In the genomic region with DNA sequence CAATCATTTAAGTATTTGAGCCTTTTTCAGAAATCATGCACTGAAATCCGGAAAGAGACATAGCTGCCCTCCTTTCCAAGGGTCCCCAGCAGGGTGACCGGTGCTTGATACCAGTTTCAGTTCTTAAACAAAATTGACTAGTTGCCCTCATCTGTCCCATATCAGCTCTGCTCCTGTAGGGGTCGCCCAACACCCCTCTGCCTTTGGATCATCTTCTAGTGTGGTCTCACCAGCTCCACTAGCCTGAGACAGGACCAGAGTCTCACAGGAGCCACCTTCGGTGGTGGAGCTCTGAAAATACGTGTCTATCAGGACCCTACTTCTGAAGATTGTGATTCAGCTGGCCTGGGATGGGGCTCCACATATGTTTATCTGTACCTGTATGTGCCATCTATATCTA, we compare ENCODE assay signal across 9 cellular contexts.
DNase-seq lines count a peak whose midpoint lies in the region; FAIRE-seq and TF ChIP-seq lines count a peak whose summit lies in the region.
"Had no signal": no experiment of that assay in that cellular context is flagged by ENCODE, and none has a peak within 500 bp of the region (broad histone marks: within the 10 kb centered on the region; RNA-seq: fewer than 3 reads in every experiment).

No MANE protein-coding gene starts in this region.

- H3K9me3 ChIP-seq in OCI-LY1 (ENCODE audit: low read length), result no peaks in the 10 kb centered on the region
- H3K9me3 ChIP-seq in testis, result no peaks in the 10 kb centered on the region
- no peaks in the 10 kb centered on the region for H3K9me3 ChIP-seq in small intestine (ENCODE audit: control insufficient read depth, low read depth)
- no peaks in the 10 kb centered on the region for H3K9me3 ChIP-seq in uterus

- TF ChIP-seq CTCF in AG04449 (IDR thresholded peaks at IDR 0.05; ENCODE audit: insufficient read depth, low read length, missing control alignments) (peak; percentile 31), GM12874 (IDR thresholded peaks at IDR 0.05; ENCODE audit: insufficient read depth, low read depth, low read length) (peak; percentile 65), OCI-LY1 (IDR thresholded peaks at IDR 0.05; ENCODE audit: low read length) (peak; percentile 49), fibroblast of the aortic adventitia (IDR thresholded peaks at IDR 0.05; ENCODE audit: insufficient read depth, low read length) (peak; percentile 34), testis (IDR thresholded peaks at IDR 0.05) (no peak), uterus (IDR thresholded peaks at IDR 0.05) (no peak)

- H3K79me2 ChIP-seq in OCI-LY1 (ENCODE audit: insufficient read depth, low read length), result no peaks in the 10 kb centered on the region

- WGBS in testis, 2 donors, result 91 to 92% methylated on average over 4 to 5 of the region's 5 CpGs
- WGBS in small intestine, 3 donors, result 75 to 79% (median 77%) methylated on average over 5 of the region's 5 CpGs

- H3K4me3 ChIP-seq in AG04449 (ENCODE audit: low read depth, low read length) (no peak overlapping the region), OCI-LY1 (ENCODE audit: low read depth, low read length, poor library complexity, severe bottlenecking) (no peak overlapping the region), fibroblast of the aortic adventitia (ENCODE audit: low read depth, low read length) (no peak overlapping the region), testis (no peak overlapping the region), small intestine (ENCODE audit: low read depth in 1 of 2, low read length in 2 of 2) (no peak overlapping the region), uterus (no peak overlapping the region)

- H3K4me2 ChIP-seq in OCI-LY1 (ENCODE audit: low read length), result no peak overlapping the region

- no peaks in the 10 kb centered on the region for H3F3A ChIP-seq in OCI-LY1 (ENCODE audit: insufficient read depth, low read length)

- POLR2A ChIA-PET in AG04449 (lab: Yijun Ruan, JAX), result no interaction called here

- H3K27ac ChIP-seq in OCI-LY1 (ENCODE audit: low read depth, low read length, poor library complexity, severe bottlenecking) (no peak overlapping the region), testis (no peak overlapping the region), small intestine (ENCODE audit: low read depth in 1 of 2, low read length in 1 of 2) (no peak overlapping the region), uterus (no peak overlapping the region)

- intact Hi-C loops in testis (cut with DNase I; ENCODE audit: low total_unique reads), result no loop called here
- intact Hi-C loops in uterus (cut with DNase I; ENCODE audit: low total_unique reads), result no loop called here

- H4K20me1 ChIP-seq in OCI-LY1 (ENCODE audit: insufficient read depth, low read length), result no peaks in the 10 kb centered on the region

- H3K27me3 ChIP-seq in OCI-LY1 (ENCODE audit: insufficient read depth, low read length) (no peaks in the 10 kb centered on the region), testis (no peaks in the 10 kb centered on the region), small intestine (ENCODE audit: control insufficient read depth in 2 of 2, insufficient read depth in 2 of 2, low read length in 2 of 2) (no peaks in the 10 kb centered on the region), uterus (no peaks in the 10 kb centered on the region)

- H3K36me3 ChIP-seq in OCI-LY1 (ENCODE audit: insufficient read depth, low read length) (no peaks in the 10 kb centered on the region), testis (ENCODE audit: low read depth, missing control alignments) (no peaks in the 10 kb centered on the region), small intestine (ENCODE audit: control insufficient read depth in 2 of 2, insufficient read depth in 2 of 2, low read length in 2 of 2) (no peaks in the 10 kb centered on the region), uterus (no peaks in the 10 kb centered on the region)

- no peaks in the 10 kb centered on the region for H3K9me2 ChIP-seq in OCI-LY1 (ENCODE audit: low read depth, low read length)

- H3K4me1 ChIP-seq in OCI-LY1 (ENCODE audit: insufficient read depth, low read length, severe bottlenecking) (no peaks in the 10 kb centered on the region), testis (no peaks in the 10 kb centered on the region), small intestine (ENCODE audit: control insufficient read depth in 2 of 2, insufficient read depth in 1 of 2, low read depth in 1 of 2, low read length in 1 of 2) (no peaks in the 10 kb centered on the region), uterus (no peaks in the 10 kb centered on the region)

- DNase-seq in AG04449 (ENCODE audit: low read depth, low spot score) (no peak), fibroblast of the aortic adventitia (ENCODE audit: low read depth) (peak; percentile 16), NCI-H1048 (lab: John Stamatoyannopoulos, UW) (no peak), testis (no peak), small intestine (no peak), uterus (no peak)

- CTCF ChIA-PET in AG04449 (lab: Yijun Ruan, JAX), result interaction anchor here (0.9 to 3.4 kb wide), 8 partner anchors 9 to 429 kb away, joined by 3 to 15 read pairs (median 4); partner anchors contain the start of gene ENC1

- no peak overlapping the region for H2AFZ ChIP-seq in OCI-LY1 (ENCODE audit: low read length)

- H3K9ac ChIP-seq in OCI-LY1 (ENCODE audit: low read length), result no peak overlapping the region

- no peak for FAIRE-seq in small intestine (lab: Jason Lieb, UNC)
- FAIRE-seq: TTC549 had no signal

- TF ChIP-seq POLR2A in testis (IDR thresholded peaks at IDR 0.05) (no peak), uterus (IDR thresholded peaks at IDR 0.05) (no peak)

Comparison
In these comparisons a context has a peak if more than half of its experiments do, and no peak if none do; other contexts are left out.
1. CTCF ChIP-seq: peak in AG04449 (single experiment), GM12874 (single experiment), OCI-LY1 (single experiment) and fibroblast of the aortic adventitia (single experiment); none in testis (0 of 3) and uterus (0 of 4).